ENCODE assay signal across 17 cellular contexts in genomic region chr11:19598456-19598855, GRCh38.
DNase-seq lines count a peak whose midpoint lies in the region.
"Had no signal": no experiment of that assay in that cellular context is flagged by ENCODE, and none has a peak within 500 bp of the region (broad histone marks: within the 10 kb centered on the region; RNA-seq: fewer than 3 reads in every experiment).

No MANE protein-coding gene starts in this region.

- H3K4me2 ChIP-seq in skeletal muscle satellite cell (ENCODE audit: low read length), result peak overlapping the region; percentile 93

- H3K4me3 ChIP-seq in skeletal muscle satellite cell (ENCODE audit: low read length), result peak overlapping the region; percentile 90
- H3K4me3 ChIP-seq: A549 had no signal

- DNase-seq in EH (ENCODE audit: low read depth), result peak; percentile 67
- peak; percentile 59 for DNase-seq in RPMI7951 (ENCODE audit: low read depth)
- peak; percentile 56 for DNase-seq in glomerular visceral epithelial cell (ENCODE audit: extremely low spot score)
- no peak for DNase-seq in NCI-H2196 (lab: John Stamatoyannopoulos, UW; ENCODE audit: unreplicated experiment)
- no peak for DNase-seq in NCI-H2081 (lab: John Stamatoyannopoulos, UW)
- DNase-seq in NCI-H510A treated with DMSO at 0.1 percent for 48 hours (lab: John Stamatoyannopoulos, UW), result no peak
- DNase-seq: AML-193, Caco-2, GOT3, KG1, NCI-H1417, NCI-H2029 treated with DMSO at 0.1 percent for 48 hours, NCI-H2227 treated with DMSO at 0.1 percent for 48 hours, NCI-H69, PC-3 had no signal

- no peaks in the 10 kb centered on the region for H3K27me3 ChIP-seq in skeletal muscle satellite cell (ENCODE audit: control insufficient read depth, insufficient read depth, low read length)

- H3K4me1 ChIP-seq in skeletal muscle satellite cell (ENCODE audit: control insufficient read depth, insufficient read depth, low read length), result peaks cover 65% of the 10 kb centered on the region
- H3K4me1 ChIP-seq: Caco-2 had no signal

- H3K36me3 ChIP-seq in skeletal muscle satellite cell (ENCODE audit: insufficient read depth, low read length), result peaks cover 29% of the 10 kb centered on the region

- H3K9ac ChIP-seq in skeletal muscle satellite cell (ENCODE audit: low read depth, low read length), result peak overlapping the region; percentile 93

- no peaks in the 10 kb centered on the region for H3K9me3 ChIP-seq in skeletal muscle satellite cell (replicated peaks; ENCODE audit: low read length)
- H3K9me3 ChIP-seq: A549, Caco-2 had no signal

Comparison
In these comparisons a context has a peak if more than half of its experiments do, and no peak if none do; other contexts are left out.
1. DNase-seq: peak in EH (single experiment), RPMI7951 (single experiment) and glomerular visceral epithelial cell (single experiment); none in NCI-H2196 (single experiment), NCI-H2081 (0 of 2) and NCI-H510A treated with DMSO at 0.1 percent for 48 hours (single experiment).